In genomic region chr12:108838194-108839010, GRCh38 we compare ENCODE assay signal across 8 cellular contexts. TPM values are rescaled to one million over a fixed set of nuclear protein-coding genes. Genes with fewer than 3 reads are reported as not detected.
A peak's percentile ranks its signal among the peaks of the same experiment; 100 is the strongest.
DNase-seq lines count a peak whose midpoint lies in the region; ATAC-seq and TF ChIP-seq lines count a peak whose summit lies in the region.

No MANE protein-coding gene starts in this region.

- CTCF ChIA-PET in naive thymus-derived CD4-positive, alpha-beta T cell (lab: Charles Lee): interaction anchor here (0.6 kb wide), 1 partner anchor 27 kb away, joined by 3 read pairs; no protein-coding TSS in a partner anchor

- POLR2A ChIA-PET in naive thymus-derived CD4-positive, alpha-beta T cell (lab: Charles Lee): interaction anchor here (2.4 kb wide), 1 partner anchor 19 kb away, joined by 8 read pairs; the partner anchor contains the start of gene SSH1

- peak overlapping the region in 9 of 10 donors; percentile 16 to 76 (median 50) for H3K4me3 Mint-ChIP-seq in naive thymus-derived CD4-positive, alpha-beta T cell

- peak; percentile 96 for ATAC-seq in HG02973 (IDR thresholded peaks at IDR 0.05; ENCODE audit: unreplicated experiment)
- ATAC-seq in naive thymus-derived CD4-positive, alpha-beta T cell: peak; percentile 93

- H3K36me3 ChIP-seq in naive thymus-derived CD4-positive, alpha-beta T cell (ENCODE audit: control insufficient read depth in 2 of 3, insufficient read depth in 3 of 3, low read length in 3 of 3): peaks cover 0 to 17% (median 0%) of the 10 kb centered on the region in 3 experiments

- H3K36me3 Mint-ChIP-seq in naive thymus-derived CD4-positive, alpha-beta T cell: peaks cover 0 to 33% (median 7%) of the 10 kb centered on the region in 5 donors

- peak overlapping the region; percentile 9 to 90 (median 63) for H3K27ac Mint-ChIP-seq in naive thymus-derived CD4-positive, alpha-beta T cell

- no peak overlapping the region for H3K4me3 ChIP-seq in epithelial cell of esophagus (ENCODE audit: low read length)
- no peak overlapping the region for H3K4me3 ChIP-seq in naive thymus-derived CD4-positive, alpha-beta T cell (ENCODE audit: low read length)

- peaks cover 0 to 3% (median 0%) of the 10 kb centered on the region in 11 donors for H3K9me3 Mint-ChIP-seq in naive thymus-derived CD4-positive, alpha-beta T cell

- TF ChIP-seq CTCF in epithelial cell of esophagus (IDR thresholded peaks at IDR 0.05; ENCODE audit: insufficient read depth, low read depth, low read length, missing control alignments): no peak

- H3K27me3 ChIP-seq in naive thymus-derived CD4-positive, alpha-beta T cell (ENCODE audit: control insufficient read depth in 2 of 2, insufficient read depth in 2 of 2, low read length in 2 of 2): no peaks in the 10 kb centered on the region

- peak; percentile 86 for DNase-seq in NK-92 treated with Interleukin-12 subunit alpha and Interleukin-12 subunit beta, amount 100 ng/mL, for 24 hours (lab: John Stamatoyannopoulos, UW)
- DNase-seq in NK-92 (lab: John Stamatoyannopoulos, UW; ENCODE audit: unreplicated experiment) (no peak), NCI-H69 (lab: John Stamatoyannopoulos, UW) (peak; percentile 96), epithelial cell of esophagus (ENCODE audit: low read depth) (peak; percentile 99), stromal cell of bone marrow (ENCODE audit: low read depth) (peak; percentile 99)
- DNase-seq in activated CD8-positive, alpha-beta memory T cell treated with anti-CD3 and anti-CD28 coated beads, Interleukin-2, amount 50 U/mL, for 4 hours: peak; percentile 59
- DNase-seq in naive thymus-derived CD4-positive, alpha-beta T cell: peak in 2 of 9 donors; percentile 32 to 73

- H3K27ac ChIP-seq in naive thymus-derived CD4-positive, alpha-beta T cell (ENCODE audit: low read depth, low read length): peak overlapping the region; percentile 10

- peaks cover 18% of the 10 kb centered on the region in 2 donors for H3K4me1 ChIP-seq in naive thymus-derived CD4-positive, alpha-beta T cell (ENCODE audit: control insufficient read depth in 2 of 2, insufficient read depth in 2 of 2, low read length in 2 of 2)

- intact Hi-C loops in naive thymus-derived CD4-positive, alpha-beta T cell (cut with micrococcal nuclease): loop anchor here (1.0 to 2.0 kb wide), 3 partner anchors 18 to 209 kb away; partner anchors contain the start of gene SSH1 (in 2 of the 2)

- H3K4me1 Mint-ChIP-seq in naive thymus-derived CD4-positive, alpha-beta T cell: peaks cover 17 to 63% (median 30%) of the 10 kb centered on the region in 7 donors

- no peaks in the 10 kb centered on the region for H3K9me3 ChIP-seq in naive thymus-derived CD4-positive, alpha-beta T cell (ENCODE audit: control insufficient read depth in 2 of 3, low read length in 3 of 3)

- no peaks in the 10 kb centered on the region for H3K27me3 Mint-ChIP-seq in naive thymus-derived CD4-positive, alpha-beta T cell

RNA-seq across cellular contexts. Expression of gene SSH1, which starts 19.0 kb away (rescaled TPM):
- total RNA-seq in naive thymus-derived CD4-positive, alpha-beta T cell: 10 to 100 TPM; 23.4 to 32.8 (median 29.9) TPM
- polyA plus RNA-seq in naive thymus-derived CD4-positive, alpha-beta T cell: 1 to 10 TPM; 5.2 to 7.7 TPM

RNA-seq across cellular contexts. Expression of gene DAO, which starts 41.5 kb away (rescaled TPM):
- total RNA-seq in naive thymus-derived CD4-positive, alpha-beta T cell: not detected
- not detected for polyA plus RNA-seq in naive thymus-derived CD4-positive, alpha-beta T cell
